8 cellular contexts compared by ENCODE assay signal in genomic region chr3:48952510-48953118, GRCh38. TPM values are rescaled to one million over a fixed set of nuclear protein-coding genes. Genes with fewer than 3 reads are reported as not detected.
A peak's percentile ranks its signal among the peaks of the same experiment; 100 is the strongest.
DNase-seq lines count a peak whose midpoint lies in the region; ATAC-seq and TF ChIP-seq lines count a peak whose summit lies in the region.

No MANE protein-coding gene starts in this region.

- peaks cover 85% of the 10 kb centered on the region for H3K79me2 ChIP-seq in SK-N-SH (ENCODE audit: insufficient read depth)

- H3K9ac ChIP-seq in SK-N-SH, result no peak overlapping the region

- CTCF ChIA-PET in SK-N-SH (lab: Yijun Ruan, JAX), result interaction anchor here (0.6 to 1.7 kb wide), 5 partner anchors 9 to 35 kb away, joined by 3 to 6 read pairs (median 3); no protein-coding TSS in a partner anchor

- TF ChIP-seq POLR2A in body of pancreas (IDR thresholded peaks at IDR 0.05) (no peak), suprapubic skin (IDR thresholded peaks at IDR 0.05) (no peak)

- H3K27me3 ChIP-seq in SK-N-SH (ENCODE audit: insufficient read depth) (no peaks in the 10 kb centered on the region), body of pancreas (no peaks in the 10 kb centered on the region), lower lobe of right lung (ENCODE audit: low read depth) (no peaks in the 10 kb centered on the region), suprapubic skin (no peaks in the 10 kb centered on the region)

- WGBS in SK-N-SH (ENCODE audit: low lambda C conversion rate), result 95% methylated on average over 8 of the region's 8 CpGs
- 81 to 83% methylated on average over 8 of the region's 8 CpGs for WGBS in body of pancreas, 2 donors
- 88% methylated on average over 8 of the region's 8 CpGs for WGBS in suprapubic skin

- TF ChIP-seq RAD21 in SK-N-SH (IDR thresholded peaks at IDR 0.05; ENCODE audit: low read length), result peak; percentile 57

- H3K9me3 ChIP-seq in SK-N-SH, result no peaks in the 10 kb centered on the region
- no peaks in the 10 kb centered on the region for H3K9me3 ChIP-seq in body of pancreas
- H3K9me3 ChIP-seq in lower lobe of right lung, result no peaks in the 10 kb centered on the region
- no peaks in the 10 kb centered on the region for H3K9me3 ChIP-seq in suprapubic skin

- DNase-seq in DMS79 (lab: John Stamatoyannopoulos, UW) (peak; percentile 0), DMS79 treated with DMSO at 0.1 percent for 48 hours (lab: John Stamatoyannopoulos, UW) (no peak), SK-N-SH (peak; percentile 36), body of pancreas (peak; percentile 40 to 68 (median 57)), lower lobe of right lung (peak; percentile 49), suprapubic skin (ENCODE audit: low spot score in 2 of 2) (no peak), NCI-H1930 (lab: John Stamatoyannopoulos, UW) (no peak)

- ATAC-seq in body of pancreas (no peak), lower lobe of right lung (peak in 1 of 2 donors; percentile 42), HG02973 (IDR thresholded peaks at IDR 0.05; ENCODE audit: unreplicated experiment) (no peak)

- H2AFZ ChIP-seq in SK-N-SH (ENCODE audit: low read depth), result no peak overlapping the region

- H3K9me2 ChIP-seq in SK-N-SH, result no peaks in the 10 kb centered on the region

- H3K36me3 ChIP-seq in SK-N-SH (replicated peaks in 1 of 2; ENCODE audit: control insufficient read depth in 1 of 2, insufficient read depth in 2 of 2, low read length in 1 of 2) (peaks cover 0 to 16% of the 10 kb centered on the region in 2 experiments), body of pancreas (replicated peaks in 1 of 2; ENCODE audit: insufficient read depth in 1 of 2, low read depth in 2 of 2) (no peaks in the 10 kb centered on the region), lower lobe of right lung (peaks cover 23% of the 10 kb centered on the region), suprapubic skin (peaks cover 16% of the 10 kb centered on the region)

- no peak overlapping the region for H3K4me2 ChIP-seq in SK-N-SH

- H4K20me1 ChIP-seq in SK-N-SH (ENCODE audit: insufficient read depth), result peaks cover 26% of the 10 kb centered on the region

- H3K4me1 ChIP-seq in SK-N-SH (ENCODE audit: control insufficient read depth in 1 of 2, insufficient read depth in 2 of 2, low read depth in 1 of 2, low read length in 1 of 2), result peaks cover 0 to 7% of the 10 kb centered on the region in 2 experiments; a peak in 1 of 4 replicates
- H3K4me1 ChIP-seq in body of pancreas, result peaks cover 7% of the 10 kb centered on the region
- H3K4me1 ChIP-seq in lower lobe of right lung, result no peaks in the 10 kb centered on the region
- H3K4me1 ChIP-seq in suprapubic skin, result peaks cover 10% of the 10 kb centered on the region

- POLR2A ChIA-PET in SK-N-SH (lab: Yijun Ruan, JAX), result no interaction called here

- H3K4me3 ChIP-seq in SK-N-SH (ENCODE audit: low read depth in 2 of 2, low read length in 1 of 2) (no peak overlapping the region), body of pancreas (no peak overlapping the region), lower lobe of right lung (no peak overlapping the region), suprapubic skin (no peak overlapping the region)

- peaks cover 10% of the 10 kb centered on the region for H3F3A ChIP-seq in SK-N-SH (replicated peaks; ENCODE audit: insufficient read depth)

- intact Hi-C loops in body of pancreas (cut with DNase I) (no loop called here), lower lobe of right lung (cut with DNase I) (no loop called here)

- TF ChIP-seq EP300 in SK-N-SH (IDR thresholded peaks at IDR 0.05; ENCODE audit: borderline replicate concordance in 1 of 2, low read depth in 1 of 2, low read length in 1 of 2) (no peak), suprapubic skin (IDR thresholded peaks at IDR 0.05) (no peak)

- H3K27ac ChIP-seq in SK-N-SH (ENCODE audit: low read depth in 2 of 2, low read length in 1 of 2), result no peak overlapping the region
- no peak overlapping the region for H3K27ac ChIP-seq in body of pancreas
- H3K27ac ChIP-seq in lower lobe of right lung, result no peak overlapping the region
- H3K27ac ChIP-seq in suprapubic skin, result no peak overlapping the region

- TF ChIP-seq CTCF in SK-N-SH (IDR thresholded peaks at IDR 0.05) (peak; percentile 53), body of pancreas (IDR thresholded peaks at IDR 0.05) (peak in 6 of 7 experiments; percentile 20 to 64 (median 38)), lower lobe of right lung (IDR thresholded peaks at IDR 0.05) (peak; percentile 37), suprapubic skin (IDR thresholded peaks at IDR 0.05) (peak; percentile 6 to 27)

TF ChIP-seq in SK-N-SH, 30 proteins besides CTCF, POLR2A, EP300 and RAD21:
- TF ChIP-seq FOSL2 (IDR thresholded peaks at IDR 0.05; ENCODE audit: borderline replicate concordance, low read depth), result no peak
- 0 out of 2 replicates have a peak, but pooled peaks have one; percentile 13 for TF ChIP-seq SMC3 (IDR thresholded peaks at IDR 0.05; ENCODE audit: low read depth, low read length)

RNA-seq across cellular contexts. Expression of gene ARIH2, which starts 34.0 kb away (rescaled TPM):
- polyA plus RNA-seq in SK-N-SH (2012; rRNA removed), result 69.7 and 94.4 TPM in 2 replicates
- polyA plus RNA-seq in SK-N-SH (2012; cell fraction: cytosol; rRNA removed), result 64.6 and 67.6 TPM in 2 replicates
- 179 and 208 TPM in 2 replicates for polyA plus RNA-seq in SK-N-SH (2012; cell fraction: nucleus; rRNA removed)
- total RNA-seq in body of pancreas, result 10 to 100 TPM; 43.1 to 99.5 TPM
- 87.4 TPM for total RNA-seq in lower lobe of right lung
- total RNA-seq in suprapubic skin, result 100 to 1,000 TPM in 1 of 4 donors, 10 to 100 TPM in 3; 57.9 to 148 (median 61.8) TPM

RNA-seq across cellular contexts. Expression of gene P4HTM, which starts 37.4 kb away (rescaled TPM):
- 21.0 and 21.4 TPM in 2 replicates for polyA plus RNA-seq in SK-N-SH (2012; rRNA removed)
- 7.5 and 11.8 TPM in 2 replicates for polyA plus RNA-seq in SK-N-SH (2012; cell fraction: cytosol; rRNA removed)
- 83.7 and 101 TPM in 2 replicates for polyA plus RNA-seq in SK-N-SH (2012; cell fraction: nucleus; rRNA removed)
- total RNA-seq in body of pancreas, result 10 to 100 TPM; 72.9 to 73.8 TPM
- total RNA-seq in lower lobe of right lung, result 44.0 TPM
- 10 to 100 TPM; 18.5 to 57.2 (median 27.9) TPM for total RNA-seq in suprapubic skin

RNA-seq across cellular contexts. Expression of gene SLC25A20, which starts 53.9 kb away (rescaled TPM):
- polyA plus RNA-seq in SK-N-SH (2012; rRNA removed), result 30.3 and 41.9 TPM in 2 replicates
- 44.9 and 50.7 TPM in 2 replicates for polyA plus RNA-seq in SK-N-SH (2012; cell fraction: cytosol; rRNA removed)
- polyA plus RNA-seq in SK-N-SH (2012; cell fraction: nucleus; rRNA removed), result 26.5 and 40.0 TPM in 2 replicates
- 10 to 100 TPM; 20.8 to 31.4 TPM for total RNA-seq in body of pancreas
- total RNA-seq in lower lobe of right lung, result 29.0 TPM
- 10 to 100 TPM; 11.3 to 23.7 (median 17.9) TPM for total RNA-seq in suprapubic skin

RNA-seq across cellular contexts. Expression of gene WDR6, which starts 54.6 kb away (rescaled TPM):
- polyA plus RNA-seq in SK-N-SH (2012; rRNA removed), result 230 and 277 TPM in 2 replicates
- polyA plus RNA-seq in SK-N-SH (2012; cell fraction: cytosol; rRNA removed), result 65.3 and 95.1 TPM in 2 replicates
- 1,525 and 1,565 TPM in 2 replicates for polyA plus RNA-seq in SK-N-SH (2012; cell fraction: nucleus; rRNA removed)
- total RNA-seq in body of pancreas (100 to 1,000 TPM; 109 to 136 TPM), lower lobe of right lung (157 TPM), suprapubic skin (100 to 1,000 TPM in 1 of 4 donors, 10 to 100 TPM in 3; 49.1 to 105 (median 55.5) TPM)

Comparison
In these comparisons a context has a peak if more than half of its experiments do, and no peak if none do; other contexts are left out.
1. DNase-seq: peak in DMS79 (single experiment), SK-N-SH (single experiment), body of pancreas (4 of 4) and lower lobe of right lung (single experiment); none in DMS79 treated with DMSO at 0.1 percent for 48 hours (single experiment), suprapubic skin (0 of 2) and NCI-H1930 (0 of 2).
2. Peak in every context shown above with its lines, with median percentiles within 50 percentile points of each other: CTCF ChIP-seq.